8 cellular contexts compared by ENCODE assay signal in genomic region chr20:56411759-56412472, GRCh38. TPM values are rescaled to one million over a fixed set of nuclear protein-coding genes. Genes with fewer than 3 reads are reported as not detected.
DNase-seq lines count a peak whose midpoint lies in the region; ATAC-seq, FAIRE-seq and TF ChIP-seq lines count a peak whose summit lies in the region.

TSS of gene CASS4 (plus strand) at chr20:56412260. CDS start at chr20:56412459, 199 bp downstream.

- peak within 1 kb of the TSS; percentile 63 for H3K27ac Mint-ChIP-seq in astrocyte (ENCODE audit: unreplicated experiment)

- H3K9me3 Mint-ChIP-seq in astrocyte (ENCODE audit: unreplicated experiment) = no peaks in the 10 kb centered on the region

- TF ChIP-seq CTCF in astrocyte (IDR thresholded peaks at IDR 0.05; ENCODE audit: insufficient read depth, low read depth, low read length) = no peak
- TF ChIP-seq CTCF in lower lobe of right lung (IDR thresholded peaks at IDR 0.05) = no peak
- TF ChIP-seq CTCF in foreskin keratinocyte (conservative IDR thresholded peaks at IDR 0.05) = no peak

- H3K4me1 Mint-ChIP-seq in astrocyte (ENCODE audit: low read depth, unreplicated experiment) = peaks cover 19% of the 10 kb centered on the region

- H4K20me1 ChIP-seq in astrocyte (ENCODE audit: insufficient read depth, low read length) = peaks cover 4% of the 10 kb centered on the region

- peak within 1 kb of the TSS; percentile 79 for H3K4me2 ChIP-seq in astrocyte (ENCODE audit: low read length)

- H3K9me3 ChIP-seq in astrocyte (ENCODE audit: insufficient read depth, low read depth, low read length) (no peaks in the 10 kb centered on the region), lower lobe of right lung (no peaks in the 10 kb centered on the region), aorta (ENCODE audit: control insufficient read depth, low read length) (no peaks in the 10 kb centered on the region)

- intact Hi-C loops in lower lobe of right lung (cut with DNase I) (no loop called here), aorta (cut with DNase I) (no loop called here)

- H3K4me3 Mint-ChIP-seq in astrocyte (ENCODE audit: unreplicated experiment) = peak within 1 kb of the TSS; percentile 15

- in situ Hi-C loops in KBM-7 (cut with MboI; ENCODE audit: low pct_unique_long_range_greater_than_20kb, low sequenced_read_pairs) = no loop called here

- H3K36me3 ChIP-seq in astrocyte (ENCODE audit: insufficient read depth, low read length) (peaks cover 9% of the 10 kb centered on the region), lower lobe of right lung (peaks cover 16% of the 10 kb centered on the region), aorta (ENCODE audit: control insufficient read depth in 1 of 2, insufficient read depth in 2 of 2, low read length in 1 of 2) (peaks cover 0 to 3% of the 10 kb centered on the region in 2 donors)

- H2AFZ ChIP-seq in astrocyte (ENCODE audit: low read depth, low read length) = peak within 1 kb of the TSS; percentile 6

- H3K79me2 ChIP-seq in astrocyte (ENCODE audit: insufficient read depth, low read length) = peaks cover 15% of the 10 kb centered on the region

- H3K4me3 ChIP-seq in astrocyte (ENCODE audit: insufficient read depth, low read depth, low read length) (peak within 1 kb of the TSS; percentile 48), lower lobe of right lung (peak within 1 kb of the TSS; percentile 51), aorta (ENCODE audit: low read length in 2 of 2) (no peak within 1 kb of the TSS)

- H3K27ac ChIP-seq in astrocyte (ENCODE audit: low read depth, low read length) (peak within 1 kb of the TSS; percentile 81), lower lobe of right lung (peak within 1 kb of the TSS; percentile 85), aorta (ENCODE audit: low read depth in 1 of 2, low read length in 2 of 2) (no peak within 1 kb of the TSS), foreskin keratinocyte (no peak within 1 kb of the TSS)

- H3K4me1 ChIP-seq in astrocyte (ENCODE audit: insufficient read depth, low read length) (peaks cover 18% of the 10 kb centered on the region), lower lobe of right lung (peaks cover 31% of the 10 kb centered on the region), aorta (ENCODE audit: control insufficient read depth in 1 of 2, insufficient read depth in 2 of 2, low read length in 2 of 2) (no peaks in the 10 kb centered on the region), foreskin keratinocyte (no peaks in the 10 kb centered on the region)

- no peaks in the 10 kb centered on the region for H3K27me3 Mint-ChIP-seq in astrocyte (ENCODE audit: low read depth, unreplicated experiment)

- WGBS in aorta, 2 donors = 76 to 82% methylated on average over 10 of the region's 10 CpGs

- H3K27me3 ChIP-seq in astrocyte (ENCODE audit: insufficient read depth, low read length) = no peaks in the 10 kb centered on the region
- H3K27me3 ChIP-seq in lower lobe of right lung (ENCODE audit: low read depth) = no peaks in the 10 kb centered on the region
- no peaks in the 10 kb centered on the region for H3K27me3 ChIP-seq in aorta (ENCODE audit: control insufficient read depth in 1 of 2, insufficient read depth in 2 of 2, low read length in 1 of 2)
- H3K27me3 ChIP-seq in foreskin keratinocyte = no peaks in the 10 kb centered on the region

- peak within 1 kb of the TSS; percentile 76 for H3K9ac ChIP-seq in astrocyte (ENCODE audit: low read length)

- no peak for FAIRE-seq in astrocyte (lab: Jason Lieb, UNC)

- peaks cover 3% of the 10 kb centered on the region for H3K36me3 Mint-ChIP-seq in astrocyte (ENCODE audit: low read depth, unreplicated experiment)

- DNase-seq in activated T-cell treated with anti-CD3 and anti-CD28 coated beads, Interleukin-2, amount 50 U/mL, for 1 hour = peak; percentile 51
- no peak for DNase-seq in activated T-cell treated with anti-CD3 and anti-CD28 coated beads for 4 hours
- DNase-seq in KBM-7 = peak; percentile 97
- peak; percentile 93 for DNase-seq in astrocyte (ENCODE audit: low read depth)
- no peak for DNase-seq in lower lobe of right lung
- DNase-seq in aorta = no peak
- no peak for DNase-seq in foreskin keratinocyte
- DNase-seq in DMS 273 (lab: John Stamatoyannopoulos, UW; ENCODE audit: unreplicated experiment) = no peak

- peak; percentile 83 to 89 for ATAC-seq in lower lobe of right lung
- ATAC-seq in aorta (ENCODE audit: low FRiP score) = peak; percentile 74
- ATAC-seq in foreskin keratinocyte = no peak

RNA-seq across cellular contexts. Expression of gene CASS4, which starts in this region (rescaled TPM):
- total RNA-seq in astrocyte (2.3 and 2.5 TPM in 2 replicates), lower lobe of right lung (23.9 TPM), aorta (1 to 10 TPM; 2.4 to 3.4 TPM), foreskin keratinocyte (not detected in 2 replicates)
- polyA plus RNA-seq in aorta (1 to 10 TPM in 1 of 2 donors, under 1 TPM in 1; 0.20 to 1.3 TPM), foreskin keratinocyte (0.01 TPM in 1 of 2 replicates, not detected in the other)

Comparison
In these comparisons a context has a peak if more than half of its experiments do, and no peak if none do; other contexts are left out.
1. DNase-seq: peak in activated T-cell treated with anti-CD3 and anti-CD28 coated beads, Interleukin-2, amount 50 U/mL, for 1 hour (single experiment), KBM-7 (single experiment) and astrocyte (single experiment); none in activated T-cell treated with anti-CD3 and anti-CD28 coated beads for 4 hours (single experiment), lower lobe of right lung (single experiment), aorta (0 of 2), foreskin keratinocyte (0 of 2) and DMS 273 (single experiment).
2. H3K27ac ChIP-seq: peak in astrocyte (single experiment) and lower lobe of right lung (single experiment); none in aorta (0 of 2) and foreskin keratinocyte (single experiment).
3. H3K4me3 ChIP-seq: peak in astrocyte (single experiment) and lower lobe of right lung (single experiment); none in aorta (0 of 2).